In genomic region chr2:3377279-3377611, GRCh38 we compare ENCODE assay signal across 9 cellular contexts. TPM values are rescaled to one million over a fixed set of nuclear protein-coding genes. Genes with fewer than 3 reads are reported as not detected.
A peak's percentile ranks its signal among the peaks of the same experiment; 100 is the strongest.
DNase-seq lines count a peak whose midpoint lies in the region; ATAC-seq and FAIRE-seq lines count a peak whose summit lies in the region.
"Had no signal": no experiment of that assay in that cellular context is flagged by ENCODE, and none has a peak within 500 bp of the region (broad histone marks: within the 10 kb centered on the region; RNA-seq: fewer than 3 reads in every experiment).

No MANE protein-coding gene starts in this region.

- H3K27ac ChIP-seq in duodenal mucosa (ENCODE audit: low read depth, low read length): peak overlapping the region; percentile 22

- H3K9ac ChIP-seq in duodenal mucosa (ENCODE audit: low read depth in 1 of 2, low read length in 2 of 2): peak overlapping the region; percentile 27 to 82

- peak; percentile 17 for ATAC-seq in GM21390 (IDR thresholded peaks at IDR 0.05; ENCODE audit: unreplicated experiment)

- H3K4me1 ChIP-seq in duodenal mucosa (ENCODE audit: control insufficient read depth in 1 of 2, insufficient read depth in 2 of 2, low read length in 2 of 2): peaks cover 19 to 32% of the 10 kb centered on the region in 2 donors
- peaks cover 36% of the 10 kb centered on the region for H3K4me1 ChIP-seq in mononuclear cell (ENCODE audit: insufficient read depth, low read length)

- peak overlapping the region; percentile 81 to 96 for H3K4me3 ChIP-seq in duodenal mucosa (ENCODE audit: low read depth in 1 of 2, low read length in 2 of 2)
- H3K4me3 ChIP-seq in mononuclear cell (ENCODE audit: low read length): peak overlapping the region; percentile 78

- DNase-seq in ELR (ENCODE audit: low read depth): peak; percentile 71
- peak; percentile 6 for DNase-seq in HPDE6-E6E7 (ENCODE audit: extremely low spot score)
- DNase-seq in SKM-1 (lab: John Stamatoyannopoulos, UW; ENCODE audit: unreplicated experiment): peak; percentile 40
- DNase-seq in urothelium cell line (ENCODE audit: low spot score): peak; percentile 42
- DNase-seq in epidermal melanocyte (ENCODE audit: insufficient read length, low spot score): no peak

- peaks cover 0 to 6% of the 10 kb centered on the region in 2 donors for H3K36me3 ChIP-seq in duodenal mucosa (ENCODE audit: control insufficient read depth in 1 of 2, insufficient read depth in 2 of 2, low read length in 2 of 2)

- H3K27me3 ChIP-seq in duodenal mucosa (ENCODE audit: control insufficient read depth in 1 of 2, insufficient read depth in 2 of 2, low read length in 2 of 2): no peaks in the 10 kb centered on the region
- no peaks in the 10 kb centered on the region for H3K27me3 ChIP-seq in mononuclear cell (ENCODE audit: insufficient read depth, low read length)

- no peak for FAIRE-seq in urothelium cell line (lab: Jason Lieb, UNC)
- FAIRE-seq: colon had no signal

- no peaks in the 10 kb centered on the region for H3K9me3 ChIP-seq in duodenal mucosa (ENCODE audit: control insufficient read depth in 1 of 2, low read length in 2 of 2)
- H3K9me3 ChIP-seq in mononuclear cell (ENCODE audit: low read depth, low read length): no peaks in the 10 kb centered on the region

RNA-seq across cellular contexts. Expression of gene EIPR1, which starts 0.4 kb away (rescaled TPM):
- total RNA-seq in mononuclear cell: 10.0 TPM

RNA-seq across cellular contexts. Expression of gene TRAPPC12, which starts 2.2 kb away (rescaled TPM):
- total RNA-seq in mononuclear cell: 18.3 TPM
